Comparison of ENCODE assay signal across 7 cellular contexts in genomic region chr14:71932229-71932951, GRCh38. TPM values are rescaled to one million over a fixed set of nuclear protein-coding genes. Genes with fewer than 3 reads are reported as not detected.
DNase-seq lines count a peak whose midpoint lies in the region; ATAC-seq and TF ChIP-seq lines count a peak whose summit lies in the region.

RGS6 (plus strand) TSS chr14:71932429.

- peak; percentile 71 for DNase-seq in GM10266 (ENCODE audit: extremely low spot score)
- DNase-seq in activated T-cell treated with anti-CD3 and anti-CD28 coated beads, Interleukin-2, amount 50 U/mL, for 48 hours, result peak; percentile 41 to 60
- peak in 1 of 2 donors; percentile 54 for DNase-seq in heart right ventricle
- no peak for DNase-seq in hepatic stellate cell (ENCODE audit: low spot score)
- no peak for DNase-seq in HK-2 (ENCODE audit: unreplicated experiment)

- peak; percentile 25; the same call in 1 of the 2 replicates for TF ChIP-seq RAD21 in Ishikawa (IDR thresholded peaks at IDR 0.05; ENCODE audit: low read depth)

- H3K9ac ChIP-seq in rectal smooth muscle tissue (ENCODE audit: low read length), result no peak within 1 kb of the TSS

- TF ChIP-seq CTCF in GM10266 (IDR thresholded peaks at IDR 0.05; ENCODE audit: control insufficient read depth, insufficient read depth, low read depth, missing control alignments), result peak; percentile 75
- peak in 7 of 9 donors; percentile 2 to 54 (median 36) for TF ChIP-seq CTCF in heart right ventricle (IDR thresholded peaks at IDR 0.05)

- no peaks in the 10 kb centered on the region for H3K9me3 ChIP-seq in heart right ventricle

- peak within 1 kb of the TSS; percentile 41 to 77 (median 66) for H3K4me3 ChIP-seq in heart right ventricle
- peak within 1 kb of the TSS; percentile 4 for H3K4me3 ChIP-seq in rectal smooth muscle tissue (ENCODE audit: low read length)

- WGBS in heart right ventricle, 2 donors, result 0% methylated on average over 87 to 92 of the region's 92 CpGs

- peaks cover 0 to 20% (median 7%) of the 10 kb centered on the region in 9 donors for H3K4me1 ChIP-seq in heart right ventricle
- no peaks in the 10 kb centered on the region for H3K4me1 ChIP-seq in rectal smooth muscle tissue (ENCODE audit: control insufficient read depth, insufficient read depth, low read length)

- H3K27me3 ChIP-seq in heart right ventricle, result peaks cover 0 to 65% (median 9%) of the 10 kb centered on the region in 7 donors
- peaks cover 3% of the 10 kb centered on the region for H3K27me3 ChIP-seq in rectal smooth muscle tissue (ENCODE audit: control insufficient read depth, insufficient read depth, low read length)

- TF ChIP-seq EP300 in Ishikawa (IDR thresholded peaks at IDR 0.05; ENCODE audit: borderline replicate concordance), result no peak

- H3K36me3 ChIP-seq in heart right ventricle (no peaks in the 10 kb centered on the region), rectal smooth muscle tissue (ENCODE audit: control insufficient read depth, insufficient read depth, low read length) (no peaks in the 10 kb centered on the region)

- ATAC-seq in heart right ventricle, result peak; percentile 67 to 90 (median 87)

- H3K27ac ChIP-seq in heart right ventricle (peak within 1 kb of the TSS; percentile 9 to 77 (median 72)), rectal smooth muscle tissue (ENCODE audit: low read depth, low read length) (no peak within 1 kb of the TSS)

- intact Hi-C loops in heart right ventricle (cut with DNase I), result loop anchor here (2.0 to 10.0 kb wide), 11 partner anchors 70 to 492 kb away; no protein-coding TSS in a partner anchor

TF ChIP-seq in Ishikawa, 13 proteins besides CTCF, POLR2A, EP300 and RAD21:
- TF ChIP-seq, protein P1, sequence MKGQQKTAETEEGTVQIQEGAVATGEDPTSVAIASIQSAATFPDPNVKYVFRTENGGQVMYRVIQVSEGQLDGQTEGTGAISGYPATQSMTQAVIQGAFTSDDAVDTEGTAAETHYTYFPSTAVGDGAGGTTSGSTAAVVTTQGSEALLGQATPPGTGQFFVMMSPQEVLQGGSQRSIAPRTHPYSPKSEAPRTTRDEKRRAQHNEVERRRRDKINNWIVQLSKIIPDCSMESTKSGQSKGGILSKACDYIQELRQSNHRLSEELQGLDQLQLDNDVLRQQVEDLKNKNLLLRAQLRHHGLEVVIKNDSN (IDR thresholded peaks at IDR 0.05), result 0 out of 2 replicates have a peak, but pooled peaks have one; percentile 9
- TF ChIP-seq YY1 (IDR thresholded peaks at IDR 0.05; ENCODE audit: low read depth) (no peak), MAX (IDR thresholded peaks at IDR 0.05) (peak; percentile 70; the same call in 1 of the 2 replicates)

RNA-seq across cellular contexts. Expression of gene RGS6, which starts in this region (rescaled TPM):
- 10 to 100 TPM; 13.8 to 31.9 (median 21.0) TPM for total RNA-seq in heart right ventricle
- polyA plus RNA-seq in heart right ventricle, result 1 to 10 TPM; 1.2 to 6.0 TPM

Comparison
In these comparisons a context has a peak if more than half of its experiments do, and no peak if none do; other contexts are left out.
1. DNase-seq: peak in GM10266 (single experiment) and activated T-cell treated with anti-CD3 and anti-CD28 coated beads, Interleukin-2, amount 50 U/mL, for 48 hours (2 of 2); none in hepatic stellate cell (single experiment) and HK-2 (single experiment).